17 cellular contexts compared by ENCODE assay signal in the genomic region with DNA sequence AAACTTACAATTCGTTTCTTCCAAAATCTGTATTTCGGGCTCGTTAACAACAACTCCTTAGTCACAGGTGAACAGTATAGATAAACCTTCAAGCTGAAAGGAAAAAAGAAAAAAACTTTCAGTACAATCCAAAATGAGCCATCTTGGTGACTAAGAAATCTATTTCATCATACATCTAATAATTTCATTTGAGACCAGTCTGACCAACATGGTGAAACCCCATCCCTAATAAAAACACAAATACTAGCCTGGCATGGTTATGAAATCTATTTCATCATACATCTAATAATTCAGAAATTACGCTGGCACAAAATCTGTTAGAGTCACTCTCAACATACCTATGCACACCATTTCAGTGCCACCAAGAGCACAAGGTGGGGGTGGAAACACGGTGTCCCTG. TPM values are rescaled to one million over a fixed set of nuclear protein-coding genes. Genes with fewer than 3 reads are reported as not detected.
"Had no signal": no experiment of that assay in that cellular context is flagged by ENCODE, and none has a peak within 500 bp of the region (broad histone marks: within the 10 kb centered on the region; RNA-seq: fewer than 3 reads in every experiment).

No MANE protein-coding gene starts in this region.

- DNase-seq: activated CD4-positive, alpha-beta T cell treated with anti-CD3 and anti-CD28 coated beads, Interleukin-2, amount 50 U/mL, for 1 hour; activated naive CD4-positive, alpha-beta T cell; activated T-cell treated with anti-CD3 and anti-CD28 coated beads for 4 hours; aorta; dorsolateral prefrontal cortex; endodermal cell; foreskin melanocyte; head of caudate nucleus; midbrain; ovary; stimulated activated CD4-positive, alpha-beta T cell treated with anti-CD3 and anti-CD28 coated beads, Interleukin-2, amount 100 ng/mL, for 48 hours; stimulated activated naive CD4-positive, alpha-beta T cell; tibial artery had no signal

- H3K4me3 ChIP-seq: dorsolateral prefrontal cortex, lung, ovary, tibial artery had no signal

- H3K4me3 Mint-ChIP-seq: endodermal cell; neural crest cell; T-helper 2 cell treated with Interferon-gamma antibody and Interleukin-4, amounts not matched to agents 5 μg/mL and 100 μg/mL, for 36 hours had no signal

- H3K36me3 ChIP-seq: ovary had no signal

- H3K4me1 ChIP-seq: tibial artery had no signal

- H3K4me1 Mint-ChIP-seq: endodermal cell, neural crest cell had no signal

- H3K27ac Mint-ChIP-seq: endodermal cell; T-helper 2 cell treated with Interferon-gamma antibody and Interleukin-4, amounts not matched to agents 5 μg/mL and 100 μg/mL, for 36 hours had no signal

- H3K9me3 Mint-ChIP-seq: endodermal cell; neural crest cell; T-helper 2 cell treated with Interferon-gamma antibody and Interleukin-4, amounts not matched to agents 5 μg/mL and 100 μg/mL, for 36 hours had no signal

- H3K9me3 ChIP-seq: ovary, tibial artery had no signal

- H3K27me3 ChIP-seq: dorsolateral prefrontal cortex, ovary, tibial artery had no signal

- H3K27ac ChIP-seq: dorsolateral prefrontal cortex, ovary, tibial artery had no signal

RNA-seq across cellular contexts. Expression of gene MEIG1, which starts 14.1 kb away (rescaled TPM):
- total RNA-seq: aorta, subcutaneous adipose tissue had no signal
- polyA plus RNA-seq: aorta had no signal
